ENCODE assay signal across 8 cellular contexts in the genomic region with DNA sequence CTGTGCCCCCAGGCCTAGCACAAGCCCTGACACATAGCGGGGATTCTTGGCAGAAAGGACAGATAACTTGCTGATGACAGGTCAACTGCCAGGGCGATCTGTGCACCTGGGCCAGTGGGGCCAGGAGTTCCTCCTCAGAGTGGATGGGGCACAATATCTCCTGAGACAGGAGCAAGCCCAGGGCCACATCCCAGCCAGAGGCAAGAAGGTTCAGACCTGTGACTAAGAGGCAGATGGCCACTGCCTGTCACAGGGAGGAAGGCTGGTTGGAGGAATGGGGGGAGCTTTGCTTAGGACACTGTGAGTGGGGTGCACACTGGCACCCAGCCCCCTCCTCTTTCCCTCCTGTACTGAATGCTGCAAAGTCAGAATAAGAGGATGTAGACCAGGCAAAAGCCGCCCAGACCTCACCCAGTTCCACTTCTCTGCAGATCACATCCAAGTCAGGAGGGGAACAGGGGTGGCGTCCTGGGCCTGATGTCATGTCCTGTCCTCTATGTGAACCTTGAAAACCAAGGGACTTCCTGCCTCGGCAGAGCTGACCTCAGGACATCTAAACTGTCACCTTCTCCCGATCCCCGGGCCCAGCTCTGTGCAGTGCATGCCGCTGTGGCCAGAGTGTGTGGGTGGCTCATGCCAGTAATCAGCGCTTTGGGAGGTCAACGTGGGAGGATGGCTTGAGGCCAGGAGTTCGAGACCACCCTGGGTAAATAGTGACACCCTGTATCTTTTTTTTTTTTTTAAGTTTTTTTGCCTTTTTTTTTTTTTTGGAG. TPM values are rescaled to one million over a fixed set of nuclear protein-coding genes. Genes with fewer than 3 reads are reported as not detected.
DNase-seq lines count a peak whose midpoint lies in the region; TF ChIP-seq lines count a peak whose summit lies in the region.

No MANE protein-coding gene starts in this region.

- in situ Hi-C loops in GM13977 (cut with MboI; ENCODE audit: low pct_unique_long_range_greater_than_20kb, low sequenced_read_pairs, unreplicated experiment): no loop called here

- peak overlapping the region; percentile 77 for H3K4me3 ChIP-seq in HFF-Myc (replicated peaks; ENCODE audit: low read depth, low read length)

- no peak for TF ChIP-seq CTCF in GM13977 (IDR thresholded peaks at IDR 0.05; ENCODE audit: extremely low read depth, insufficient read depth, missing control alignments)
- TF ChIP-seq CTCF in HFF-Myc (IDR thresholded peaks at IDR 0.05; ENCODE audit: low read depth, low read length, missing control alignments): no peak

- DNase-seq in GM13977 (ENCODE audit: low spot score) (peak; percentile 88), HFF-Myc (ENCODE audit: extremely low read depth, low read depth) (no peak), NAMALWA (ENCODE audit: low spot score) (peak; percentile 56), germinal center (ENCODE audit: low spot score) (peak; percentile 49), posterior vena cava (ENCODE audit: low spot score) (peak; percentile 89), NCI-H1092 (lab: John Stamatoyannopoulos, UW) (no peak), NCI-H774 (lab: John Stamatoyannopoulos, UW) (no peak)
- DNase-seq in activated CD8-positive, alpha-beta memory T cell treated with anti-CD3 and anti-CD28 coated beads, Interleukin-2, amount 50 U/mL, for 48 hours: peak; percentile 77

- intact Hi-C loops in posterior vena cava (cut with DNase I): no loop called here

RNA-seq across cellular contexts. Expression of gene GUSB, which starts 1.3 kb away (rescaled TPM):
- total RNA-seq in posterior vena cava: 10 to 100 TPM; 22.5 to 38.4 TPM

Comparison
In these comparisons a context has a peak if more than half of its experiments do, and no peak if none do; other contexts are left out.
1. DNase-seq: peak in GM13977 (single experiment), NAMALWA (single experiment), activated CD8-positive, alpha-beta memory T cell treated with anti-CD3 and anti-CD28 coated beads, Interleukin-2, amount 50 U/mL, for 48 hours (single experiment), germinal center (single experiment) and posterior vena cava (single experiment); none in HFF-Myc (single experiment), NCI-H1092 (single experiment) and NCI-H774 (single experiment).